Comparison of ENCODE assay signal across 8 cellular contexts in genomic region chr2:179096090-179096489, GRCh38. TPM values are rescaled to one million over a fixed set of nuclear protein-coding genes. Genes with fewer than 3 reads are reported as not detected.
DNase-seq lines count a peak whose midpoint lies in the region; ATAC-seq lines count a peak whose summit lies in the region.

No MANE protein-coding gene starts in this region.

- no peaks in the 10 kb centered on the region for H3K9me3 ChIP-seq in Karpas-422 (ENCODE audit: low read length)

- peaks cover 28% of the 10 kb centered on the region for H3K4me1 Mint-ChIP-seq in activated CD4-positive, alpha-beta T cell treated with anti-CD3 and anti-CD28 coated beads, Interleukin-2, amount 10 ng/mL, durations not matched to agents 24 days and 14 days

- H2AFZ ChIP-seq in Karpas-422 (ENCODE audit: low read length), result no peak overlapping the region

- H3K27ac ChIP-seq in Karpas-422 (ENCODE audit: low read length), result no peak overlapping the region

- peak; percentile 75 for DNase-seq in activated CD4-positive, alpha-beta T cell treated with anti-CD3 and anti-CD28 coated beads, Interleukin-2, amount 10 ng/mL, durations not matched to agents 24 days and 14 days
- no peak for DNase-seq in activated CD4-positive, alpha-beta T cell treated with anti-CD3 and anti-CD28 coated beads, Interleukin-2, amount 50 U/mL, for 4 hours
- DNase-seq in NOMO-1 (lab: John Stamatoyannopoulos, UW; ENCODE audit: unreplicated experiment in 2 of 2) (peak; percentile 11 to 63), renal cortical epithelial cell (ENCODE audit: low read depth) (peak; percentile 26), amniotic stem cell (lab: John Stamatoyannopoulos, UW) (no peak), Karpas-422 (no peak), iPS-NIHi11 (ENCODE audit: low spot score) (no peak)

- H3K36me3 ChIP-seq in Karpas-422 (ENCODE audit: insufficient read depth, low read length), result no peaks in the 10 kb centered on the region

- no peak overlapping the region for H3K9ac ChIP-seq in Karpas-422 (ENCODE audit: low read length)

- no peaks in the 10 kb centered on the region for H3K9me2 ChIP-seq in Karpas-422 (replicated peaks; ENCODE audit: insufficient read depth, low read length)

- no peaks in the 10 kb centered on the region for H3K79me2 ChIP-seq in Karpas-422 (ENCODE audit: low read length)

- peak overlapping the region; percentile 60 for H3K27ac Mint-ChIP-seq in activated CD4-positive, alpha-beta T cell treated with anti-CD3 and anti-CD28 coated beads, Interleukin-2, amount 10 ng/mL, durations not matched to agents 24 days and 14 days

- H3K27me3 Mint-ChIP-seq in activated CD4-positive, alpha-beta T cell treated with anti-CD3 and anti-CD28 coated beads, Interleukin-2, amount 10 ng/mL, durations not matched to agents 24 days and 14 days, result no peaks in the 10 kb centered on the region

- H3K4me3 ChIP-seq in Karpas-422 (ENCODE audit: low read length), result no peak overlapping the region

- peaks cover 14% of the 10 kb centered on the region for H3K9me3 Mint-ChIP-seq in activated CD4-positive, alpha-beta T cell treated with anti-CD3 and anti-CD28 coated beads, Interleukin-2, amount 10 ng/mL, durations not matched to agents 24 days and 14 days

- no peaks in the 10 kb centered on the region for H3K27me3 ChIP-seq in Karpas-422 (ENCODE audit: low read length)

- peaks cover 6% of the 10 kb centered on the region for H3K4me1 ChIP-seq in Karpas-422 (ENCODE audit: low read length)

- no peak overlapping the region for H3K4me2 ChIP-seq in Karpas-422 (ENCODE audit: low read depth, low read length, poor library complexity, severe bottlenecking)

- H3K36me3 Mint-ChIP-seq in activated CD4-positive, alpha-beta T cell treated with anti-CD3 and anti-CD28 coated beads, Interleukin-2, amount 10 ng/mL, durations not matched to agents 24 days and 14 days (ENCODE audit: low read depth), result no peaks in the 10 kb centered on the region

- peak; percentile 96 for ATAC-seq in HG02798 (IDR thresholded peaks at IDR 0.05; ENCODE audit: poor library complexity, unreplicated experiment)

- peak overlapping the region; percentile 19 for H3K4me3 Mint-ChIP-seq in activated CD4-positive, alpha-beta T cell treated with anti-CD3 and anti-CD28 coated beads, Interleukin-2, amount 10 ng/mL, durations not matched to agents 24 days and 14 days

- intact Hi-C loops in activated CD4-positive, alpha-beta T cell treated with anti-CD3 and anti-CD28 coated beads, Interleukin-2, amount 10 ng/mL, durations not matched to agents 24 days and 14 days (cut with micrococcal nuclease), result no loop called here

- H4K20me1 ChIP-seq in Karpas-422 (ENCODE audit: insufficient read depth, low read depth, low read length), result no peaks in the 10 kb centered on the region

RNA-seq across cellular contexts. Expression of gene CCDC141, which starts 46.2 kb away (rescaled TPM):
- total RNA-seq in activated CD4-positive, alpha-beta T cell treated with anti-CD3 and anti-CD28 coated beads, Interleukin-2, amount 10 ng/mL, durations not matched to agents 24 days and 14 days, result 2.1 and 2.5 TPM in 2 replicates
- total RNA-seq in renal cortical epithelial cell, result under 0.01 and 0.05 TPM in 2 replicates
- total RNA-seq in Karpas-422 (2014; rRNA removed; shearing (Covaris generic); ENCODE audit: low replicate concordance), result 0.30 TPM in 1 of 2 replicates, not detected in the other

Comparison
In these comparisons a context has a peak if more than half of its experiments do, and no peak if none do; other contexts are left out.
1. DNase-seq: peak in activated CD4-positive, alpha-beta T cell treated with anti-CD3 and anti-CD28 coated beads, Interleukin-2, amount 10 ng/mL, durations not matched to agents 24 days and 14 days (single experiment), NOMO-1 (2 of 2) and renal cortical epithelial cell (single experiment); none in activated CD4-positive, alpha-beta T cell treated with anti-CD3 and anti-CD28 coated beads, Interleukin-2, amount 50 U/mL, for 4 hours (0 of 2), amniotic stem cell (single experiment), Karpas-422 (single experiment) and iPS-NIHi11 (single experiment).